In the genomic region with DNA sequence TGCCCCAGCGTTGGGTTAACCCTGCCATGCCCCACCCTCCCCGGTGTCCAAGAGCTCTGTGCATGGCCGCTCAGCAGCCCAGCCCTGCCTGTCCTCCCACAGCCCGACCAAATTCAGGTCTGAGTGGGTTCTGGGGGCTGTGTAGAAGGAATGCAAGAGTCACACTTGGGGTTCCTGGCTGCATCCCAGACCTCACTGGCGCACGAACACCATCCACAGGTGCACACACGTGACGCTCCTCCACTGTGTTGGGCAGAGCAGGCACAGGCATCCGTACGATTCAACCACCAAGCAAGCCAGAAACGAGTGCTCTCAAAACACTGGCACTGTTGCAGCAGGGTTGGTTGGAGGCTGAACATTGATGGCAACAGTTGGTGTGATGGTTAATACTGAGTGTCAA, we compare ENCODE assay signal across 21 cellular contexts.
"Had no signal": no experiment of that assay in that cellular context is flagged by ENCODE, and none has a peak within 500 bp of the region (broad histone marks: within the 10 kb centered on the region; RNA-seq: fewer than 3 reads in every experiment).

No MANE protein-coding gene starts in this region.

- H3K9me3 ChIP-seq: MG63, SK-N-SH had no signal

- H3K36me3 ChIP-seq: MG63 had no signal

- H3K9ac ChIP-seq: SK-N-SH had no signal

- H3K4me2 ChIP-seq: SK-N-SH had no signal

- H3K4me1 Mint-ChIP-seq: T-cell had no signal

- DNase-seq: IMR-90, Karpas-422, KG1, MG63, NCI-H1105, NCI-H1417 treated with DMSO at 0.1 percent for 48 hours, NCI-H146, NCI-H1694 treated with DMSO at 0.1 percent for 48 hours, NCI-H1930, NCI-H2081, NCI-H2107, NCI-H2227 treated with DMSO at 0.1 percent for 48 hours, NCI-H524, NCI-H774, SHP77, SK-N-SH, SW 1271, T-cell had no signal

- H3K4me3 ChIP-seq: MG63 had no signal

- H3K27me3 ChIP-seq: MG63 had no signal

- H3K4me3 Mint-ChIP-seq: T-cell; T-helper 1 cell treated with Interleukin-12 subunit alpha and Interleukin-12 subunit beta and Interleukin-4 antibody, amounts not matched to agents 30 μg/mL and 1 μg/mL, for 36 hours had no signal

- H3K36me3 Mint-ChIP-seq: T-cell had no signal

- FAIRE-seq: HepG2 had no signal

- H3K9me3 Mint-ChIP-seq: T-cell; T-helper 1 cell treated with Interleukin-12 subunit alpha and Interleukin-12 subunit beta and Interleukin-4 antibody, amounts not matched to agents 30 μg/mL and 1 μg/mL, for 36 hours had no signal

- H3K27ac ChIP-seq: RWPE1 had no signal

- H3K27ac Mint-ChIP-seq: T-cell; T-helper 1 cell treated with Interleukin-12 subunit alpha and Interleukin-12 subunit beta and Interleukin-4 antibody, amounts not matched to agents 30 μg/mL and 1 μg/mL, for 36 hours had no signal
